In genomic region chr10:56895306-56895705, GRCh38 we compare ENCODE assay signal across 21 cellular contexts.
"Had no signal": no experiment of that assay in that cellular context is flagged by ENCODE, and none has a peak within 500 bp of the region (broad histone marks: within the 10 kb centered on the region; RNA-seq: fewer than 3 reads in every experiment).

No MANE protein-coding gene starts in this region.

- H2AFZ ChIP-seq: neural progenitor cell had no signal

- ATAC-seq: foreskin keratinocyte; left lobe of liver; right cardiac atrium; stimulated activated effector memory CD8-positive, alpha-beta T cell treated with anti-CD3 and anti-CD28 coated beads, Interleukin-12 subunit alpha, Interleukin-12 subunit beta, amount 100 ng/mL, for 72 hours had no signal

- H3K9me3 ChIP-seq: esophagus muscularis mucosa, prostate gland, sigmoid colon, thyroid gland, vagina had no signal

- H3K9me3 Mint-ChIP-seq: neural progenitor cell had no signal

- H3K27ac Mint-ChIP-seq: memory B cell; nephron; neural progenitor cell; stimulated activated effector memory CD8-positive, alpha-beta T cell treated with anti-CD3 and anti-CD28 coated beads, Interleukin-12 subunit alpha, Interleukin-12 subunit beta, amount 100 ng/mL, for 72 hours had no signal

- H3K27me3 ChIP-seq: esophagus muscularis mucosa, foreskin keratinocyte, neural progenitor cell, sigmoid colon, stomach, thyroid gland, vagina had no signal

- H3K4me3 ChIP-seq: coronary artery, esophagus muscularis mucosa, lung, neural progenitor cell, prostate gland, sigmoid colon, stomach, thyroid gland, vagina had no signal

- H3K4me1 Mint-ChIP-seq: memory B cell; nephron; neural progenitor cell; stimulated activated effector memory CD8-positive, alpha-beta T cell treated with anti-CD3 and anti-CD28 coated beads, Interleukin-12 subunit alpha, Interleukin-12 subunit beta, amount 100 ng/mL, for 72 hours had no signal

- H3K27me3 Mint-ChIP-seq: memory B cell had no signal

- H3K4me1 ChIP-seq: esophagus muscularis mucosa, foreskin keratinocyte, neural progenitor cell, prostate gland, sigmoid colon, stomach, thyroid gland, vagina had no signal

- H3K4me2 ChIP-seq: neural progenitor cell had no signal

- H3K9ac ChIP-seq: neural progenitor cell had no signal

- H3K27ac ChIP-seq: coronary artery, esophagus muscularis mucosa, foreskin keratinocyte, neural progenitor cell, prostate gland, sigmoid colon, stomach, thyroid gland, vagina had no signal

- H3K4me3 Mint-ChIP-seq: memory B cell; nephron; neural progenitor cell; stimulated activated effector memory CD8-positive, alpha-beta T cell treated with anti-CD3 and anti-CD28 coated beads, Interleukin-12 subunit alpha, Interleukin-12 subunit beta, amount 100 ng/mL, for 72 hours had no signal

- H3K36me3 Mint-ChIP-seq: neural progenitor cell; stimulated activated effector memory CD8-positive, alpha-beta T cell treated with anti-CD3 and anti-CD28 coated beads, Interleukin-12 subunit alpha, Interleukin-12 subunit beta, amount 100 ng/mL, for 72 hours had no signal

- DNase-seq: dermis blood vessel endothelial cell; effector memory CD4-positive, alpha-beta T cell; right cardiac atrium; sigmoid colon; stimulated activated CD4-positive, alpha-beta T cell treated with anti-CD3 and anti-CD28 coated beads, Interleukin-2, amount 100 ng/mL, for 24 hours; stimulated activated CD4-positive, alpha-beta T cell treated with anti-CD3 and anti-CD28 coated beads, Interleukin-4, amount 100 ng/mL, for 24 hours; stimulated activated naive CD4-positive, alpha-beta T cell treated with Interleukin-2 at 50 U/mL for 16 hours; stomach; thyroid gland; trophoblast cell had no signal

- H3K36me3 ChIP-seq: esophagus muscularis mucosa, neural progenitor cell, prostate gland, sigmoid colon, stomach, thyroid gland, vagina had no signal
